18 cellular contexts compared by ENCODE assay signal in genomic region chr2:234916674-234917073, GRCh38. TPM values are rescaled to one million over a fixed set of nuclear protein-coding genes. Genes with fewer than 3 reads are reported as not detected.
DNase-seq lines count a peak whose midpoint lies in the region; ATAC-seq, FAIRE-seq and TF ChIP-seq lines count a peak whose summit lies in the region.
"Had no signal": no experiment of that assay in that cellular context is flagged by ENCODE, and none has a peak within 500 bp of the region (broad histone marks: within the 10 kb centered on the region; RNA-seq: fewer than 3 reads in every experiment).

No MANE protein-coding gene starts in this region.

- TF ChIP-seq RAD21 in HCT116 (IDR thresholded peaks at IDR 0.05; ENCODE audit: low read depth) (0 out of 2 replicates have a peak, but pooled peaks have one; percentile 17), H1 (IDR thresholded peaks at IDR 0.05 in 1 of 2, conservative IDR thresholded peaks at IDR 0.05 in 1 of 2; ENCODE audit: low read depth in 2 of 2, low read length in 2 of 2) (peak; percentile 16 to 49; a peak in 3 of 4 replicates)

- H3K79me1 ChIP-seq in H1 (ENCODE audit: low read depth, low read length), result no peaks in the 10 kb centered on the region

- TF ChIP-seq CTCF in HCT116 (IDR thresholded peaks at IDR 0.05 in 2 of 3, conservative IDR thresholded peaks at IDR 0.05 in 1 of 3; ENCODE audit: borderline replicate concordance in 1 of 3, insufficient read depth in 1 of 3, low read depth in 2 of 3, low read length in 2 of 3), result peak in 2 of 3 experiments; percentile 38 to 39; a peak in 4 of 6 replicates
- 0 out of 2 replicates have a peak, but pooled peaks have one; percentile 14 for TF ChIP-seq CTCF in WERI-Rb-1 (IDR thresholded peaks at IDR 0.05; ENCODE audit: low read depth, low read length)
- peak in 2 of 3 experiments; percentile 36 to 52; a peak in 2 of 4 replicates for TF ChIP-seq CTCF in H1 (IDR thresholded peaks at IDR 0.05; ENCODE audit: control extremely low read depth in 1 of 3, insufficient read depth in 1 of 3, low read depth in 1 of 3, low read length in 3 of 3)
- TF ChIP-seq CTCF in breast epithelium (IDR thresholded peaks at IDR 0.05), result no peak

- H3K27ac ChIP-seq in HCT116 (ENCODE audit: low read depth, low read length) (no peak overlapping the region), WERI-Rb-1 (no peak overlapping the region), H1 (ENCODE audit: low read depth, low read length) (no peak overlapping the region), temporal lobe (ENCODE audit: low read depth, low read length) (peak overlapping the region; percentile 89), breast epithelium (no peak overlapping the region)

- BruUV-seq in HCT116 (replicated peaks; lab: Mats Ljungman, UMichigan), result no TSS peak

- FAIRE-seq in H1 (lab: Jason Lieb, UNC), result no peak
- FAIRE-seq: GM12892, H54 had no signal

- no peak overlapping the region for H2BK15ac ChIP-seq in H1 (ENCODE audit: low read length)

- H3K23ac ChIP-seq in H1 (ENCODE audit: insufficient read length), result no peak overlapping the region

- ATAC-seq in HCT116, result peak; percentile 68
- ATAC-seq: CD8-positive, alpha-beta T cell had no signal

- peak overlapping the region; percentile 6; the same call in 1 of the 2 replicates for H2AK5ac ChIP-seq in H1 (ENCODE audit: low read depth, low read length)

- H3K56ac ChIP-seq in H1 (replicated peaks; ENCODE audit: insufficient read length, low read depth, low read length), result no peak overlapping the region

- H3K18ac ChIP-seq in H1 (ENCODE audit: extremely low read depth, low read length), result no peak overlapping the region

- H3K36me3 Mint-ChIP-seq in activated CD4-positive, alpha-beta T cell treated with anti-CD3 and anti-CD28 coated beads, Interleukin-2, amount 10 ng/mL, durations not matched to agents 7 days and 5 days (ENCODE audit: low read depth), result no peaks in the 10 kb centered on the region
- H3K36me3 Mint-ChIP-seq: CD8-positive, alpha-beta T cell; IgD-negative memory B cell had no signal

- H3K4me1 ChIP-seq in HCT116 (ENCODE audit: control insufficient read depth in 1 of 2, insufficient read depth in 2 of 2, low read length in 2 of 2) (peaks cover 0 to 9% of the 10 kb centered on the region in 2 experiments; a peak in 2 of 4 replicates), H1 (replicated peaks in 1 of 4; ENCODE audit: control insufficient read depth in 3 of 4, insufficient read depth in 4 of 4, low read length in 3 of 4) (peaks cover 0 to 8% (median 3%) of the 10 kb centered on the region in 4 experiments; a peak in 3 of 7 replicates), breast epithelium (no peaks in the 10 kb centered on the region)

- no peak overlapping the region for H3K4ac ChIP-seq in H1 (replicated peaks; ENCODE audit: insufficient read length, low read depth, low read length)

- H2BK12ac ChIP-seq in H1 (ENCODE audit: low read depth, low read length), result peak overlapping the region; percentile 19; the same call in 1 of the 2 replicates

- H2AFZ ChIP-seq in HCT116 (ENCODE audit: low read depth, low read length, poor library complexity, severe bottlenecking), result no peak overlapping the region
- no peak overlapping the region for H2AFZ ChIP-seq in H1 (ENCODE audit: low read length)

- no peak overlapping the region for H4K91ac ChIP-seq in H1 (replicated peaks; ENCODE audit: insufficient read length, low read length)

- H3K9me2 ChIP-seq in HCT116 (ENCODE audit: insufficient read depth), result no peaks in the 10 kb centered on the region

- H4K8ac ChIP-seq in H1 (ENCODE audit: extremely low read depth, insufficient read depth, low read length), result no peak overlapping the region

- no peaks in the 10 kb centered on the region for H3K4me1 Mint-ChIP-seq in activated CD4-positive, alpha-beta T cell treated with anti-CD3 and anti-CD28 coated beads, Interleukin-2, amount 10 ng/mL, durations not matched to agents 7 days and 5 days
- H3K4me1 Mint-ChIP-seq: IgD-negative memory B cell had no signal

- intact Hi-C loops in HCT116 (cut with micrococcal nuclease), result no loop called here
- intact Hi-C loops in breast epithelium (cut with DNase I; ENCODE audit: low total_unique reads), result no loop called here

- no peaks in the 10 kb centered on the region for H3K27me3 ChIP-seq in HCT116 (ENCODE audit: insufficient read depth, low read length)
- no peaks in the 10 kb centered on the region for H3K27me3 ChIP-seq in WERI-Rb-1 (ENCODE audit: insufficient read depth, low read depth, severe bottlenecking)
- no peaks in the 10 kb centered on the region; a peak in 1 of 7 replicates for H3K27me3 ChIP-seq in H1 (replicated peaks in 1 of 4; ENCODE audit: control insufficient read depth in 3 of 4, extremely low read depth in 1 of 4, insufficient read depth in 3 of 4, low read length in 3 of 4)
- H3K27me3 ChIP-seq in breast epithelium, result no peaks in the 10 kb centered on the region

- CTCF ChIA-PET in HCT116 (lab: Charles Lee), result no interaction called here
- CTCF ChIA-PET in H1 (lab: Charles Lee; ENCODE audit: partially characterized antibody), result interaction anchor here (1.2 to 1.5 kb wide), 3 partner anchors 14 to 365 kb away, joined by 3 to 4 read pairs (median 4); no protein-coding TSS in a partner anchor
- CTCF ChIA-PET in activated CD4-positive, alpha-beta T cell treated with anti-CD3 and anti-CD28 coated beads, Interleukin-2, amount 10 ng/mL, durations not matched to agents 7 days and 5 days (lab: Charles Lee), result no interaction called here

- no peak for TF ChIP-seq EP300 in H1 (IDR thresholded peaks at IDR 0.05; ENCODE audit: borderline replicate concordance in 1 of 2, low read depth in 2 of 2, low read length in 2 of 2)

- H3K4me3 ChIP-seq in HCT116 (replicated peaks in 1 of 2; ENCODE audit: low read depth in 1 of 2, low read length in 2 of 2), result no peak overlapping the region
- H3K4me3 ChIP-seq in WERI-Rb-1 (ENCODE audit: low read depth, low read length), result no peak overlapping the region
- no peak overlapping the region for H3K4me3 ChIP-seq in H1 (ENCODE audit: extremely low read depth in 1 of 4, insufficient read depth in 2 of 4, low read depth in 3 of 4, low read length in 4 of 4)
- H3K4me3 ChIP-seq in breast epithelium, result no peak overlapping the region

- H3K4me2 ChIP-seq in HCT116 (ENCODE audit: low read length), result no peak overlapping the region
- no peak overlapping the region for H3K4me2 ChIP-seq in H1 (ENCODE audit: insufficient read depth in 1 of 2, low read depth in 2 of 2, low read length in 2 of 2)

- DNase-seq in HCT116 (ENCODE audit: low read depth, low spot score) (no peak), WERI-Rb-1 (no peak), H1 (ENCODE audit: low read depth in 1 of 2, low spot score in 2 of 2) (no peak), breast epithelium (ENCODE audit: low spot score in 2 of 2) (no peak), NCI-H2107 treated with DMSO at 0.1 percent for 48 hours (lab: John Stamatoyannopoulos, UW; ENCODE audit: unreplicated experiment) (no peak)
- no peak for DNase-seq in activated CD4-positive, alpha-beta T cell treated with anti-CD3 and anti-CD28 coated beads, Interleukin-2, amount 10 ng/mL, durations not matched to agents 7 days and 5 days
- DNase-seq: CD8-positive, alpha-beta T cell; GF-D8; Kasumi-1; MM.1S; NCI-H1092 treated with DMSO at 0.1 percent for 48 hours; NCI-H1694 treated with DMSO at 0.1 percent for 48 hours; NCI-H69; RPMI8226 had no signal

- POLR2A ChIA-PET in HCT116 (lab: Charles Lee) (no interaction called here), H1 (lab: Charles Lee; ENCODE audit: partially characterized antibody) (no interaction called here)
- POLR2A ChIA-PET in activated CD4-positive, alpha-beta T cell treated with anti-CD3 and anti-CD28 coated beads, Interleukin-2, amount 10 ng/mL, durations not matched to agents 7 days and 5 days (lab: Charles Lee), result no interaction called here

- no peak overlapping the region for H3K27ac Mint-ChIP-seq in activated CD4-positive, alpha-beta T cell treated with anti-CD3 and anti-CD28 coated beads, Interleukin-2, amount 10 ng/mL, durations not matched to agents 7 days and 5 days
- H3K27ac Mint-ChIP-seq: CD8-positive, alpha-beta T cell; IgD-negative memory B cell had no signal

- H2BK120ac ChIP-seq in H1 (replicated peaks; ENCODE audit: low read depth, low read length), result no peak overlapping the region

- H3K14ac ChIP-seq in H1 (ENCODE audit: insufficient read length), result no peak overlapping the region

- no peak overlapping the region; the same call in 1 of the 2 replicates for H2BK5ac ChIP-seq in H1 (ENCODE audit: low read depth, low read length)

- no peak overlapping the region for H3K4me3 Mint-ChIP-seq in activated CD4-positive, alpha-beta T cell treated with anti-CD3 and anti-CD28 coated beads, Interleukin-2, amount 10 ng/mL, durations not matched to agents 7 days and 5 days
- H3K4me3 Mint-ChIP-seq: CD8-positive, alpha-beta T cell; IgD-negative memory B cell had no signal

- no peaks in the 10 kb centered on the region for H3K9me3 ChIP-seq in HCT116 (ENCODE audit: control insufficient read depth in 1 of 2, insufficient read depth in 1 of 2, low read depth in 1 of 2, low read length in 2 of 2)
- H3K9me3 ChIP-seq in WERI-Rb-1 (ENCODE audit: severe bottlenecking), result no peaks in the 10 kb centered on the region
- no peaks in the 10 kb centered on the region for H3K9me3 ChIP-seq in H1 (ENCODE audit: insufficient read depth in 2 of 2, low read depth in 1 of 2, low read length in 1 of 2)
- no peaks in the 10 kb centered on the region for H3K9me3 ChIP-seq in breast epithelium

- H4K5ac ChIP-seq in H1 (ENCODE audit: insufficient read length, low read depth, low read length), result no peak overlapping the region

- TF ChIP-seq POLR2A in HCT116 (IDR thresholded peaks at IDR 0.05; ENCODE audit: borderline replicate concordance, extremely low read depth, insufficient read depth, insufficient read length), result no peak
- TF ChIP-seq POLR2A in H1 (IDR thresholded peaks at IDR 0.05; ENCODE audit: control extremely low read depth in 1 of 2, low read depth in 2 of 2, low read length in 2 of 2), result no peak
- TF ChIP-seq POLR2A in breast epithelium (IDR thresholded peaks at IDR 0.05), result no peak

- H3K27me3 Mint-ChIP-seq in activated CD4-positive, alpha-beta T cell treated with anti-CD3 and anti-CD28 coated beads, Interleukin-2, amount 10 ng/mL, durations not matched to agents 7 days and 5 days, result peaks cover 2% of the 10 kb centered on the region

- RAD21 ChIA-PET in HCT116 (lab: Charles Lee; ENCODE audit: low non-redundant PET in 1 of 2, low total read pairs in 2 of 2, uncharacterized antibody in 2 of 2, unreplicated experiment in 2 of 2), result no interaction called here

- H3K36me3 ChIP-seq in HCT116 (ENCODE audit: control insufficient read depth in 1 of 2, insufficient read depth in 2 of 2, low read length in 2 of 2) (no peaks in the 10 kb centered on the region), WERI-Rb-1 (no peaks in the 10 kb centered on the region), H1 (ENCODE audit: control insufficient read depth in 2 of 4, insufficient read depth in 4 of 4, low read length in 3 of 4) (no peaks in the 10 kb centered on the region), breast epithelium (no peaks in the 10 kb centered on the region)

- no peaks in the 10 kb centered on the region for H3K9me3 Mint-ChIP-seq in activated CD4-positive, alpha-beta T cell treated with anti-CD3 and anti-CD28 coated beads, Interleukin-2, amount 10 ng/mL, durations not matched to agents 7 days and 5 days
- H3K9me3 Mint-ChIP-seq: CD8-positive, alpha-beta T cell had no signal

- H3K9ac ChIP-seq in HCT116 (ENCODE audit: low read length) (no peak overlapping the region), H1 (replicated peaks in 1 of 4; ENCODE audit: extremely low read depth in 1 of 4, low read depth in 3 of 4, low read length in 3 of 4) (no peak overlapping the region)

- H4K20me1 ChIP-seq in HCT116 (ENCODE audit: insufficient read depth) (no peaks in the 10 kb centered on the region), H1 (replicated peaks in 1 of 2; ENCODE audit: control insufficient read depth in 1 of 2, insufficient read depth in 2 of 2, low read length in 2 of 2) (no peaks in the 10 kb centered on the region)

- H3K79me2 ChIP-seq in HCT116 (ENCODE audit: insufficient read depth, low read length), result no peaks in the 10 kb centered on the region
- no peaks in the 10 kb centered on the region for H3K79me2 ChIP-seq in H1 (ENCODE audit: control insufficient read depth in 1 of 2, insufficient read depth in 2 of 2, low read length in 2 of 2)

- no peak overlapping the region for H2BK20ac ChIP-seq in H1 (ENCODE audit: low read length)

- WGBS in H1 (ENCODE audit: extremely low coverage in 1 of 2, insufficient coverage in 1 of 2, insufficient read length in 1 of 2, insufficient replicate concordance in 2 of 2, low coverage in 1 of 2, low lambda C conversion rate in 2 of 2, missing lambda C conversion rate in 1 of 2), 2 experiments, result 85% methylated on average over 5 of the region's 5 CpGs; no CpG with 5 or more reads in 1 of the 2 experiments

- H3K23me2 ChIP-seq in H1 (ENCODE audit: low read depth, low read length), result no peaks in the 10 kb centered on the region

RNA-seq across cellular contexts. Expression of gene SH3BP4, which starts 35.1 kb away (rescaled TPM):
- 32.9 TPM for total RNA-seq in HCT116 (2021; ENCODE audit: unreplicated experiment)
- 25.8 and 28.0 TPM in 2 replicates for polyA plus RNA-seq in HCT116 (2012)
- 35.4 and 39.4 TPM in 2 replicates for total RNA-seq in H1 (2021; fragmentation: NEBNext Ultra II Directional; extraction: Animal tissue kit (Norgen Biotek cat#: 25700))
- 28.3 and 31.5 TPM in 2 replicates for polyA plus RNA-seq in H1 (2011; rRNA removed)
- 30.9 TPM for polyA plus RNA-seq in H1 (2011; cell fraction: cytosol; rRNA removed)
- 43.6 TPM for polyA plus RNA-seq in H1 (2011; cell fraction: nucleus; rRNA removed)
- 25.9 to 31.0 TPM (median 28.9 TPM) in 4 replicates for polyA plus RNA-seq in H1 (2012, experiment 1 of 2)
- polyA plus RNA-seq in H1 (2012, experiment 2 of 2), result 15.9 TPM
- polyA plus RNA-seq in H1 (2013, experiment 1 of 2), result 17.7 TPM
- 19.1 TPM for polyA plus RNA-seq in H1 (2013, experiment 2 of 2)
- polyA minus RNA-seq in H1 (2011; rRNA and poly(A)+ RNA removed), result 86.7 and 93.2 TPM in 2 replicates
- polyA minus RNA-seq in H1 (2011; cell fraction: cytosol; rRNA and poly(A)+ RNA removed), result 32.7 TPM
- polyA minus RNA-seq in H1 (2011; cell fraction: nucleus; rRNA and poly(A)+ RNA removed), result 35.7 TPM
- 8.4 TPM for total RNA-seq in temporal lobe
- total RNA-seq in activated CD4-positive, alpha-beta T cell treated with anti-CD3 and anti-CD28 coated beads, Interleukin-2, amount 10 ng/mL, durations not matched to agents 7 days and 5 days, result not detected
- total RNA-seq in breast epithelium, result 10 to 100 TPM; 28.5 to 73.6 (median 44.2) TPM

Comparison
In these comparisons a context has a peak if more than half of its experiments do, and no peak if none do; other contexts are left out.
1. CTCF ChIP-seq: peak in HCT116 (2 of 3), WERI-Rb-1 (single experiment) and H1 (2 of 3); none in breast epithelium (0 of 3).
2. Of the 16 proteins assayed by ChIP-seq in both H1 and HCT116: peak only in H1: none; only in HCT116: none; in both: CTCF and RAD21; in neither: 14.